ENCODE assay signal across 11 cellular contexts in genomic region chr4:152304220-152304619, GRCh38.
DNase-seq lines count a peak whose midpoint lies in the region; ATAC-seq and TF ChIP-seq lines count a peak whose summit lies in the region.
"Had no signal": no experiment of that assay in that cellular context is flagged by ENCODE, and none has a peak within 500 bp of the region (broad histone marks: within the 10 kb centered on the region; RNA-seq: fewer than 3 reads in every experiment).

No MANE protein-coding gene starts in this region.

- no peaks in the 10 kb centered on the region for H3K9me3 ChIP-seq in gastrocnemius medialis
- no peaks in the 10 kb centered on the region for H3K9me3 ChIP-seq in ovary
- H3K9me3 ChIP-seq: esophagus squamous epithelium had no signal

- peaks cover 0 to 5% of the 10 kb centered on the region in 2 donors for H3K4me1 ChIP-seq in gastrocnemius medialis
- no peaks in the 10 kb centered on the region for H3K4me1 ChIP-seq in ovary (ENCODE audit: insufficient read depth)

- no peak overlapping the region for H3K4me3 ChIP-seq in fibroblast of mammary gland (ENCODE audit: control insufficient read depth, low read depth, low read length)
- H3K4me3 ChIP-seq in gastrocnemius medialis = no peak overlapping the region
- no peak overlapping the region for H3K4me3 ChIP-seq in ovary
- H3K4me3 ChIP-seq: esophagus squamous epithelium had no signal

- TF ChIP-seq CTCF in fibroblast of mammary gland (conservative IDR thresholded peaks at IDR 0.05; ENCODE audit: control insufficient read depth, insufficient read depth, low read depth, low read length) (no peak), gastrocnemius medialis (IDR thresholded peaks at IDR 0.05 in 4 of 5, conservative IDR thresholded peaks at IDR 0.05 in 1 of 5) (no peak), ovary (IDR thresholded peaks at IDR 0.05) (no peak)

- intact Hi-C loops in gastrocnemius medialis (cut with DNase I; ENCODE audit: low total_unique reads) = no loop called here
- intact Hi-C loops in ovary (cut with DNase I) = no loop called here

- H3K27ac ChIP-seq in gastrocnemius medialis (no peak overlapping the region), ovary (no peak overlapping the region)
- H3K27ac ChIP-seq: esophagus squamous epithelium had no signal

- no peaks in the 10 kb centered on the region for H3K36me3 ChIP-seq in gastrocnemius medialis
- no peaks in the 10 kb centered on the region for H3K36me3 ChIP-seq in ovary
- H3K36me3 ChIP-seq: esophagus squamous epithelium had no signal

- ATAC-seq in GM18498 (IDR thresholded peaks at IDR 0.05; ENCODE audit: unreplicated experiment) (peak; percentile 89), GM21381 (IDR thresholded peaks at IDR 0.05; ENCODE audit: unreplicated experiment) (peak; percentile 89), HG03159 (IDR thresholded peaks at IDR 0.05; ENCODE audit: unreplicated experiment) (peak; percentile 96), gastrocnemius medialis (no peak)
- ATAC-seq: activated naive CD4-positive, alpha-beta T cell treated with anti-CD3 and anti-CD28 coated beads, Interleukin-2, amount 50 U/mL, for 72 hours had no signal

- DNase-seq in fibroblast of mammary gland (ENCODE audit: low read depth) (peak; percentile 30), gastrocnemius medialis (no peak), ovary (no peak), OCI-M1 (lab: John Stamatoyannopoulos, UW) (no peak), NCI-H2196 (lab: John Stamatoyannopoulos, UW; ENCODE audit: unreplicated experiment) (no peak)
- DNase-seq: esophagus squamous epithelium; stimulated activated CD8-positive, alpha-beta memory T cell treated with anti-CD3 and anti-CD28 coated beads, Interleukin-4, amount 100 ng/mL, for 48 hours had no signal

- in situ Hi-C loops in gastrocnemius medialis (cut with MboI; ENCODE audit: low sequenced_read_pairs in 4 of 4) = no loop called here

- TF ChIP-seq POLR2A in gastrocnemius medialis (IDR thresholded peaks at IDR 0.05) (no peak), ovary (IDR thresholded peaks at IDR 0.05) (no peak)

- 75 to 82% (median 81%) methylated on average over 5 of the region's 5 CpGs for WGBS in ovary, 3 donors

- H3K27me3 ChIP-seq in gastrocnemius medialis (no peaks in the 10 kb centered on the region), ovary (no peaks in the 10 kb centered on the region)
- H3K27me3 ChIP-seq: esophagus squamous epithelium had no signal

- no peak for TF ChIP-seq EP300 in ovary (IDR thresholded peaks at IDR 0.05)

Comparison
In these comparisons a context has a peak if more than half of its experiments do, and no peak if none do; other contexts are left out.
1. ATAC-seq: peak in GM18498 (single experiment), GM21381 (single experiment) and HG03159 (single experiment); none in gastrocnemius medialis (0 of 2).